Comparison of ENCODE assay signal across 4 cellular contexts in genomic region chr22:31668849-31669248, GRCh38.
TF ChIP-seq lines count a peak whose summit lies in the region.

No MANE protein-coding gene starts in this region.

TF ChIP-seq in HEK293, 187 proteins besides CTCF, POLR2A, EP300 and RAD21:
- TF ChIP-seq ZNF112 (tag by site-specific recombination; IDR thresholded peaks at IDR 0.05) = 0 out of 2 replicates have a peak, but pooled peaks have one; percentile 9

TF ChIP-seq in Ishikawa, 13 proteins besides CTCF, POLR2A, EP300 and RAD21:
- TF ChIP-seq CEBPB (IDR thresholded peaks at IDR 0.05) = 0 out of 2 replicates have a peak, but pooled peaks have one; percentile 31

TF ChIP-seq in K562, 482 proteins besides CTCF, POLR2A, EP300 and RAD21:
- 0 out of 2 replicates have a peak, but pooled peaks have one; percentile 13 for TF ChIP-seq CEBPB (tag; IDR thresholded peaks at IDR 0.05)
TF ChIP-seq in K562: peak in this region for 1; not testable (repeated sequence) for 481.

TF ChIP-seq in HepG2, 621 proteins besides CTCF, POLR2A, EP300 and RAD21:
- TF ChIP-seq CEBPB (IDR thresholded peaks at IDR 0.05; ENCODE audit: borderline replicate concordance, low read depth, low read length) (0 out of 2 replicates have a peak, but pooled peaks have one; percentile 37), CEBPG (CRISPR knock-in tag; IDR thresholded peaks at IDR 0.05) (0 out of 2 replicates have a peak, but pooled peaks have one; percentile 9)
- TF ChIP-seq, protein P1, sequence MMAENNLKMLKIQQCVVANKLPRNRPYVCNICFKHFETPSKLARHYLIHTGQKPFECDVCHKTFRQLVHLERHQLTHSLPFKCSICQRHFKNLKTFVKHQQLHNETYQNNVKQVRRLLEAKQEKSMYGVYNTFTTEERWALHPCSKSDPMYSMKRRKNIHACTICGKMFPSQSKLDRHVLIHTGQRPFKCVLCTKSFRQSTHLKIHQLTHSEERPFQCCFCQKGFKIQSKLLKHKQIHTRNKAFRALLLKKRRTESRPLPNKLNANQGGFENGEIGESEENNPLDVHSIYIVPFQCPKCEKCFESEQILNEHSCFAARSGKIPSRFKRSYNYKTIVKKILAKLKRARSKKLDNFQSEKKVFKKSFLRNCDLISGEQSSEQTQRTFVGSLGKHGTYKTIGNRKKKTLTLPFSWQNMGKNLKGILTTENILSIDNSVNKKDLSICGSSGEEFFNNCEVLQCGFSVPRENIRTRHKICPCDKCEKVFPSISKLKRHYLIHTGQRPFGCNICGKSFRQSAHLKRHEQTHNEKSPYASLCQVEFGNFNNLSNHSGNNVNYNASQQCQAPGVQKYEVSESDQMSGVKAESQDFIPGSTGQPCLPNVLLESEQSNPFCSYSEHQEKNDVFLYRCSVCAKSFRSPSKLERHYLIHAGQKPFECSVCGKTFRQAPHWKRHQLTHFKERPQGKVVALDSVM (CRISPR knock-in tag; IDR thresholded peaks at IDR 0.05) = peak; percentile 78
